Comparison of ENCODE assay signal across 23 cellular contexts in genomic region chr18:45440246-45440645, GRCh38.
"Had no signal": no experiment of that assay in that cellular context is flagged by ENCODE, and none has a peak within 500 bp of the region (broad histone marks: within the 10 kb centered on the region; RNA-seq: fewer than 3 reads in every experiment).

No MANE protein-coding gene starts in this region.

- H3K27ac ChIP-seq: HL-60, KMS-11, PC-9, Peyer's patch, SJCRH30 had no signal

- H3K36me3 Mint-ChIP-seq: IgD-negative memory B cell had no signal

- H3K9me3 ChIP-seq: Peyer's patch, SJCRH30 had no signal

- DNase-seq: MV-4-11, NCI-H1048, NCI-H1105, NCI-H1417, NCI-H1436 treated with DMSO at 0.1 percent for 48 hours, NCI-H1694, NCI-H187 treated with DMSO at 0.1 percent for 48 hours, NCI-H2029 treated with DMSO at 0.1 percent for 48 hours, NCI-H2171 treated with DMSO at 0.1 percent for 48 hours, NCI-H345, NCI-H446 treated with DMSO at 0.1 percent for 48 hours, NCI-H510A treated with DMSO at 0.1 percent for 48 hours, NCI-H526, NCI-H82, PC-9, Peyer's patch, SHP77 treated with DMSO at 0.1 percent for 48 hours, SJCRH30 had no signal

- H3K4me1 ChIP-seq: Peyer's patch, SJCRH30 had no signal

- H3K36me3 ChIP-seq: Peyer's patch, SJCRH30 had no signal

- H3K27ac Mint-ChIP-seq: IgD-negative memory B cell had no signal

- ATAC-seq: K562, Right ventricle myocardium inferior had no signal

- H3K4me1 Mint-ChIP-seq: IgD-negative memory B cell had no signal

- H3K4me3 Mint-ChIP-seq: IgD-negative memory B cell had no signal

- H2AFZ ChIP-seq: PC-9 had no signal

- H3K27me3 ChIP-seq: Peyer's patch, SJCRH30 had no signal

- H3K4me2 ChIP-seq: KMS-11, PC-9 had no signal

- H3K9ac ChIP-seq: KMS-11 had no signal

- H3K4me3 ChIP-seq: K562, PC-9, Peyer's patch, SJCRH30 had no signal
